In the genomic region with DNA sequence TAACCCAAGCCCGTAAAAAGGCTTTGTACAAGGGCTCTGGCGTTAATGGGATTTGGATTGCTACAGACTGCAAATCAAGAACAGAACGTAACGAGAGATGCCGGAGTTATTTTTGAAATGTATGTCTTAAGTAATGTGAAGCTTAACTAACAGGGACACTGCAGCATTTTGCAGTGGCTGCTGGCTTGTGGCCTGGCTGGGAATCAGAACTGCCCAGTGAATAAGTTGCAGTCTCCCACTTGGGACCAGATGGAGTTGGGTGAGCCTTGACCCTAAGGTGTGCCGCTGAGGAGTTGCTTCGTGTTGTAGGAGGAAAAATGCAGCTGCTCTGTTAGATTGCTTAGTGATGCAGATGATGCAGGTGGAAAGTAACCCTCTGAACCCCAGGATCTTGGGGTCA, we compare ENCODE assay signal across 18 cellular contexts.
"Had no signal": no experiment of that assay in that cellular context is flagged by ENCODE, and none has a peak within 500 bp of the region (broad histone marks: within the 10 kb centered on the region; RNA-seq: fewer than 3 reads in every experiment).

No MANE protein-coding gene starts in this region.

- DNase-seq: effector memory CD4-positive, alpha-beta T cell; foreskin keratinocyte; head of caudate nucleus; hippocampal formation; kidney glomerular epithelial cell; mammary epithelial cell; mucosa of descending colon; natural killer cell; right cardiac atrium; stimulated activated CD4-positive, alpha-beta T cell treated with anti-CD3 and anti-CD28 coated beads, Interleukin-4, amount 100 ng/mL, for 1 hour; stimulated activated CD8-positive, alpha-beta memory T cell treated with anti-CD3 and anti-CD28 coated beads, Interleukin-4, amount 100 ng/mL, for 48 hours; stimulated activated naive CD8-positive, alpha-beta T cell treated with anti-CD3 and anti-CD28 coated beads, Interleukin-15, amount 100 ng/mL, for 72 hours; transverse colon had no signal

- H3K4me1 ChIP-seq: transverse colon had no signal

- H3K27ac ChIP-seq: foreskin keratinocyte, thoracic aorta, transverse colon had no signal

- FAIRE-seq: endometrium, urothelium cell line had no signal

- H3K4me3 ChIP-seq: mucosa of descending colon, thoracic aorta, transverse colon had no signal

- H3K9me3 ChIP-seq: mucosa of descending colon, thoracic aorta, transverse colon had no signal

- H3K27me3 ChIP-seq: foreskin keratinocyte, transverse colon had no signal

- H3K36me3 ChIP-seq: thoracic aorta, transverse colon had no signal

- ATAC-seq: esophagus mucosa; foreskin keratinocyte; mucosa of descending colon; natural killer cell; right cardiac atrium; stimulated activated effector memory CD8-positive, alpha-beta T cell treated with anti-CD3 and anti-CD28 coated beads, Interleukin-12 subunit alpha, Interleukin-12 subunit beta, amount 100 ng/mL, for 72 hours; stimulated activated naive CD8-positive, alpha-beta T cell treated with anti-CD3 and anti-CD28 coated beads, Interleukin-15, amount 100 ng/mL, for 72 hours had no signal
